In genomic region chr19:44774614-44775013, GRCh38 we compare ENCODE assay signal across 1 cellular context.
TF ChIP-seq lines count a peak whose summit lies in the region.

No MANE protein-coding gene starts in this region.

TF ChIP-seq in SK-N-SH, 30 proteins besides CTCF, POLR2A, EP300 and RAD21 (continued from another document):
- no peak for TF ChIP-seq REST (IDR thresholded peaks at IDR 0.05; ENCODE audit: low read depth, low read length)
